Comparison of ENCODE assay signal across 18 cellular contexts in genomic region chr10:125531470-125531869, GRCh38.
A peak's percentile ranks its signal among the peaks of the same experiment; 100 is the strongest.
DNase-seq lines count a peak whose midpoint lies in the region; ATAC-seq and TF ChIP-seq lines count a peak whose summit lies in the region.
"Had no signal": no experiment of that assay in that cellular context is flagged by ENCODE, and none has a peak within 500 bp of the region (broad histone marks: within the 10 kb centered on the region; RNA-seq: fewer than 3 reads in every experiment).

No MANE protein-coding gene starts in this region.

- TF ChIP-seq RAD21 in neural cell (conservative IDR thresholded peaks at IDR 0.05), result no peak

- no peaks in the 10 kb centered on the region for H3K36me3 ChIP-seq in neural cell (ENCODE audit: insufficient read depth, low read length)
- no peaks in the 10 kb centered on the region for H3K36me3 ChIP-seq in effector memory CD4-positive, alpha-beta T cell (ENCODE audit: control insufficient read depth, insufficient read depth, low read length)
- H3K36me3 ChIP-seq: Peyer's patch, sigmoid colon had no signal

- intact Hi-C loops in Right ventricle myocardium inferior (cut with DNase I), result no loop called here

- H3K79me2 ChIP-seq in neural cell (replicated peaks; ENCODE audit: insufficient read depth, low read length), result no peaks in the 10 kb centered on the region

- no peaks in the 10 kb centered on the region for H3K4me1 ChIP-seq in effector memory CD4-positive, alpha-beta T cell (ENCODE audit: control insufficient read depth, insufficient read depth, low read length, poor library complexity, severe bottlenecking)
- H3K4me1 ChIP-seq: Caco-2, Peyer's patch, sigmoid colon, testis had no signal

- no peaks in the 10 kb centered on the region for H3F3A ChIP-seq in neural cell (ENCODE audit: insufficient read depth, low read length, poor library complexity, severe bottlenecking)

- no peak overlapping the region for H2AFZ ChIP-seq in neural cell (ENCODE audit: low read depth, low read length)

- peak overlapping the region; percentile 45 for H3K27ac ChIP-seq in neural cell (ENCODE audit: low read length)
- no peak overlapping the region for H3K27ac ChIP-seq in effector memory CD4-positive, alpha-beta T cell (ENCODE audit: insufficient read depth, low read length, poor library complexity, severe bottlenecking)
- H3K27ac ChIP-seq: Peyer's patch, sigmoid colon, testis had no signal

- H3K9me3 ChIP-seq in neural cell (ENCODE audit: low read length), result no peaks in the 10 kb centered on the region
- H3K9me3 ChIP-seq in effector memory CD4-positive, alpha-beta T cell (ENCODE audit: control insufficient read depth, low read length), result no peaks in the 10 kb centered on the region
- H3K9me3 ChIP-seq: Caco-2, Peyer's patch, sigmoid colon, testis had no signal

- no peaks in the 10 kb centered on the region for H4K20me1 ChIP-seq in neural cell (ENCODE audit: insufficient read depth)

- peak overlapping the region; percentile 7 for H3K4me2 ChIP-seq in neural cell (ENCODE audit: low read length)

- DNase-seq in ELF-1 (ENCODE audit: low read depth, low spot score) (peak; percentile 19), NCI-H2081 (lab: John Stamatoyannopoulos, UW) (peak; percentile 45 to 54), RKO (ENCODE audit: low spot score) (peak; percentile 5), Right ventricle myocardium inferior (ENCODE audit: missing footprints) (no peak), NCI-H2107 treated with DMSO at 0.1 percent for 48 hours (lab: John Stamatoyannopoulos, UW; ENCODE audit: unreplicated experiment) (no peak)
- no peak for DNase-seq in effector memory CD4-positive, alpha-beta T cell
- DNase-seq: activated CD4-positive, alpha-beta T cell treated with anti-CD3 and anti-CD28 coated beads, Interleukin-2, amount 50 U/mL, for 4 hours; activated T-cell treated with anti-CD3 and anti-CD28 coated beads, Interleukin-2, amount 50 U/mL, for 1 hour; Caco-2; head of caudate nucleus; NCI-H526 treated with DMSO at 0.1 percent for 48 hours; Peyer's patch; sigmoid colon; stimulated activated CD4-positive, alpha-beta T cell treated with anti-CD3 and anti-CD28 coated beads, Interleukin-2, amount 100 ng/mL, for 24 hours; testis had no signal

- H3K9me2 ChIP-seq in neural cell (ENCODE audit: insufficient read depth, low read length), result no peaks in the 10 kb centered on the region

- peak; percentile 57 for TF ChIP-seq EP300 in neural cell (conservative IDR thresholded peaks at IDR 0.05; ENCODE audit: poor library complexity, severe bottlenecking)

- H3K9ac ChIP-seq in neural cell (ENCODE audit: low read length), result no peak overlapping the region

- H3K4me3 ChIP-seq in neural cell (ENCODE audit: low read length), result peak overlapping the region; percentile 31
- no peak overlapping the region for H3K4me3 ChIP-seq in effector memory CD4-positive, alpha-beta T cell (ENCODE audit: insufficient read depth, low read depth, low read length, poor library complexity, severe bottlenecking)
- H3K4me3 ChIP-seq: Peyer's patch, sigmoid colon, testis had no signal

- no peak for ATAC-seq in Right ventricle myocardium inferior
- no peak for ATAC-seq in GM18867 (IDR thresholded peaks at IDR 0.05; ENCODE audit: unreplicated experiment)
- ATAC-seq: activated naive CD4-positive, alpha-beta T cell treated with anti-CD3 and anti-CD28 coated beads, Interleukin-2, amount 50 U/mL, for 72 hours had no signal

- H3K27me3 ChIP-seq in neural cell (ENCODE audit: insufficient read depth, low read depth, low read length), result no peaks in the 10 kb centered on the region
- H3K27me3 ChIP-seq in effector memory CD4-positive, alpha-beta T cell (replicated peaks; ENCODE audit: control insufficient read depth, insufficient read depth, low read length, poor library complexity, severe bottlenecking), result no peaks in the 10 kb centered on the region
- H3K27me3 ChIP-seq: Peyer's patch, sigmoid colon, testis had no signal

- TF ChIP-seq CTCF in neural cell (IDR thresholded peaks at IDR 0.05; ENCODE audit: poor library complexity, severe bottlenecking), result no peak

TF ChIP-seq in neural cell, 6 proteins besides CTCF, POLR2A, EP300 and RAD21:
- TF ChIP-seq MXI1 (conservative IDR thresholded peaks at IDR 0.05; ENCODE audit: poor library complexity, severe bottlenecking), result no peak

Comparison
In these comparisons a context has a peak if more than half of its experiments do, and no peak if none do; other contexts are left out.
1. DNase-seq: peak in ELF-1 (single experiment), NCI-H2081 (2 of 2) and RKO (single experiment); none in Right ventricle myocardium inferior (single experiment), NCI-H2107 treated with DMSO at 0.1 percent for 48 hours (single experiment) and effector memory CD4-positive, alpha-beta T cell (0 of 3).